Comparison of ENCODE assay signal across 29 cellular contexts in the genomic region with DNA sequence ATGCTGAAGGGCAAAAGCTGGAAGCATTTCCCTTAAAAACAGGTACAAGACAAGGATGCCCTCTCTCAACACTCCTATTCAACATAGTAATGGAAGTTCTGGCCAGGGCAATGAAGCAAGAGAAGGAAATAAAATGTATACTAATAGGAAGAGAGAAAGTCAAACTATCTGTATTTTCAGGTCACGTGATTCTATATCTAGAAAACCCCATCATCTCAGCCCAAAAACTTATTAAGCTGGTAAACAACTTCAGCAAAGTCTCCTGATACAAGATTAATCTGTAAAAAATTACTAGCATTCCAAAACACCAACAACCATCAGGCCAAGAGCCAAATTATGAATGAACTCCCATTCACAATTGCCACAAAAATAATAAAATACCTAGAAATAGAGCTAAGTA.
"Had no signal": no experiment of that assay in that cellular context is flagged by ENCODE, and none has a peak within 500 bp of the region (broad histone marks: within the 10 kb centered on the region; RNA-seq: fewer than 3 reads in every experiment).

No MANE protein-coding gene starts in this region.

- H3K4me2 ChIP-seq: neural progenitor cell, smooth muscle cell had no signal

- H2AFZ ChIP-seq: neural progenitor cell, parathyroid adenoma had no signal

- DNase-seq: naive B cell; naive thymus-derived CD4-positive, alpha-beta T cell; naive thymus-derived CD8-positive, alpha-beta T cell; natural killer cell; nephron progenitor cell; nucleus accumbens; occipital lobe; ovary; pancreas; posterior cingulate gyrus; psoas muscle; retina; right cardiac atrium; sigmoid colon; small intestine; spleen; stimulated activated CD4-positive, alpha-beta T cell treated with anti-CD3 and anti-CD28 coated beads, Interleukin-12 subunit alpha, Interleukin-12 subunit beta, amount 100 ng/mL, for 4 hours; stimulated activated CD4-positive, alpha-beta T cell treated with anti-CD3 and anti-CD28 coated beads, Interleukin-15, amount 100 ng/mL, for 24 hours; stimulated activated CD4-positive, alpha-beta T cell treated with anti-CD3 and anti-CD28 coated beads, Interleukin-1b, Interleukin-23, amount 100 ng/mL, for 48 hours; stimulated activated CD4-positive, alpha-beta T cell treated with anti-CD3 and anti-CD28 coated beads, Interleukin-2, amount 100 ng/mL, for 24 hours had no signal

- H3K9ac ChIP-seq: neural progenitor cell, parathyroid adenoma had no signal

- H3K27me3 ChIP-seq: neural progenitor cell, neutrophil, ovary, pancreas, right atrium auricular region, sigmoid colon, spleen had no signal

- H3K4me1 ChIP-seq: neural progenitor cell, pancreas, parathyroid adenoma, prostate gland, psoas muscle, right atrium auricular region, sigmoid colon, spleen had no signal

- ATAC-seq: naive thymus-derived CD4-positive, alpha-beta T cell; naive thymus-derived CD8-positive, alpha-beta T cell; natural killer cell; natural killer cell treated with Interleukin-12 subunit alpha and Interleukin-12 subunit beta and Interleukin-15 and Interleukin-18, amount 100 ng/mL, for 72 hours; pancreas; psoas muscle; right cardiac atrium; sciatic nerve had no signal

- H3K4me3 ChIP-seq: neural progenitor cell, ovary, pancreas, prostate gland, psoas muscle, right atrium auricular region, sigmoid colon, skin epidermis, smooth muscle cell, spleen had no signal

- H3K36me3 ChIP-seq: neural progenitor cell, neutrophil, ovary, pancreas, prostate gland, right atrium auricular region, sigmoid colon, spleen had no signal

- H3K27ac ChIP-seq: neural progenitor cell, neutrophil, ovary, pancreas, parathyroid adenoma, prostate gland, psoas muscle, right atrium auricular region, sigmoid colon, skin epidermis, spleen had no signal

- FAIRE-seq: pancreas, small intestine had no signal

- H3K9me3 ChIP-seq: neutrophil, ovary, pancreas, prostate gland, psoas muscle had no signal

- H3K79me2 ChIP-seq: parathyroid adenoma had no signal
